ENCODE assay signal across 18 cellular contexts in genomic region chr5:122153774-122154173, GRCh38. TPM values are rescaled to one million over a fixed set of nuclear protein-coding genes. Genes with fewer than 3 reads are reported as not detected.
DNase-seq lines count a peak whose midpoint lies in the region; ATAC-seq and TF ChIP-seq lines count a peak whose summit lies in the region.
"Had no signal": no experiment of that assay in that cellular context is flagged by ENCODE, and none has a peak within 500 bp of the region (broad histone marks: within the 10 kb centered on the region; RNA-seq: fewer than 3 reads in every experiment).

No MANE protein-coding gene starts in this region.

- H3K4me2 ChIP-seq in IMR-90 (ENCODE audit: low read depth, low read length): peak overlapping the region; percentile 43
- H3K4me2 ChIP-seq in neuronal stem cell (ENCODE audit: insufficient read depth, low read length, poor library complexity, severe bottlenecking): no peak overlapping the region
- H3K4me2 ChIP-seq: GM23338, PC-9 had no signal

- dilution Hi-C loops in IMR-90 (cut with HindIII; ENCODE audit: low sequenced_read_pairs, unreplicated experiment): no loop called here

- H3K4me1 ChIP-seq in IMR-90 (ENCODE audit: control insufficient read depth, insufficient read depth, low read length) (peaks cover 34% of the 10 kb centered on the region), neuronal stem cell (ENCODE audit: control insufficient read depth in 2 of 2, insufficient read depth in 1 of 2, low read depth in 1 of 2, low read length in 2 of 2) (peaks cover 0 to 4% of the 10 kb centered on the region in 2 donors)

- H2AFZ ChIP-seq in IMR-90 (replicated peaks; ENCODE audit: low read length, poor library complexity) (no peak overlapping the region), neuronal stem cell (ENCODE audit: low read length) (peak overlapping the region; percentile 43)
- H2AFZ ChIP-seq: GM23338, PC-9 had no signal

- H3K23ac ChIP-seq in IMR-90 (ENCODE audit: low read depth, low read length) (peak overlapping the region; percentile 75), neuronal stem cell (ENCODE audit: low read depth, low read length, poor library complexity) (no peak overlapping the region)

- no peak overlapping the region for H3K9ac ChIP-seq in IMR-90 (ENCODE audit: low read depth, low read length)
- H3K9ac ChIP-seq in neuronal stem cell (ENCODE audit: low read depth, low read length, poor library complexity): no peak overlapping the region

- peak overlapping the region; percentile 92 for H4K91ac ChIP-seq in IMR-90 (ENCODE audit: insufficient read depth, low read depth, low read length)
- no peak overlapping the region for H4K91ac ChIP-seq in neuronal stem cell (ENCODE audit: low read depth, low read length, poor library complexity)

- ATAC-seq in IMR-90 (ENCODE audit: low read depth): no peak
- no peak for ATAC-seq in GM21528 (IDR thresholded peaks at IDR 0.05; ENCODE audit: low FRiP score, unreplicated experiment)
- ATAC-seq in HG02840 (IDR thresholded peaks at IDR 0.05; ENCODE audit: low FRiP score, unreplicated experiment): no peak
- ATAC-seq: GM23338 had no signal

- H3K27ac ChIP-seq in IMR-90 (ENCODE audit: insufficient read depth, low read length) (peak overlapping the region; percentile 44), WERI-Rb-1 (no peak overlapping the region), neuronal stem cell (replicated peaks; ENCODE audit: low read length) (no peak overlapping the region)
- H3K27ac ChIP-seq: PC-9 had no signal

- TF ChIP-seq CTCF in IMR-90 (conservative IDR thresholded peaks at IDR 0.05; ENCODE audit: low read depth, low read length): no peak
- TF ChIP-seq CTCF in WERI-Rb-1 (IDR thresholded peaks at IDR 0.05; ENCODE audit: low read depth, low read length): no peak

- H4K8ac ChIP-seq in IMR-90 (ENCODE audit: low read depth in 2 of 2, low read length in 2 of 2): peak overlapping the region; percentile 47 to 91; a peak in 3 of 4 replicates
- H4K8ac ChIP-seq in neuronal stem cell (ENCODE audit: low read depth, low read length): no peak overlapping the region

- DNase-seq in A172 (ENCODE audit: low spot score): peak; percentile 29
- DNase-seq in IMR-90: peak; percentile 26
- peak; percentile 22 for DNase-seq in WERI-Rb-1
- no peak for DNase-seq in neuronal stem cell (ENCODE audit: low spot score)
- no peak for DNase-seq in NCI-H2107 (lab: John Stamatoyannopoulos, UW)
- no peak for DNase-seq in SKM-1 treated with dmso at 0.1 percent for 144 hours (lab: John Stamatoyannopoulos, UW; ENCODE audit: unreplicated experiment)
- DNase-seq: activated CD4-positive, alpha-beta memory T cell treated with anti-CD3 and anti-CD28 coated beads for 36 hours; CD4-positive, CD25-positive, alpha-beta regulatory T cell; dermis blood vessel endothelial cell; hypothalamus; Karpas-422; NCI-H1436; PC-9; SHP77 treated with DMSO at 0.1 percent for 48 hours; stimulated activated CD4-positive, alpha-beta T cell treated with anti-CD3 and anti-CD28 coated beads, Interleukin-12 subunit alpha, Interleukin-12 subunit beta, amount 100 ng/mL, for 4 hours had no signal

- H3K4ac ChIP-seq in IMR-90 (ENCODE audit: low read depth, low read length) (peak overlapping the region; percentile 85), neuronal stem cell (ENCODE audit: low read length) (no peak overlapping the region)

- H4K20me1 ChIP-seq in IMR-90 (ENCODE audit: insufficient read depth, low read length): no peaks in the 10 kb centered on the region

- H2AK9ac ChIP-seq in IMR-90 (replicated peaks; ENCODE audit: low read depth, low read length, poor library complexity): peak overlapping the region; percentile 67

- H3K36me3 ChIP-seq in IMR-90 (ENCODE audit: control insufficient read depth, insufficient read depth, low read length) (no peaks in the 10 kb centered on the region), WERI-Rb-1 (no peaks in the 10 kb centered on the region), neuronal stem cell (replicated peaks in 1 of 2; ENCODE audit: control insufficient read depth in 2 of 2, insufficient read depth in 2 of 2, low read length in 2 of 2) (no peaks in the 10 kb centered on the region)

- no peak for TF ChIP-seq RAD21 in IMR-90 (IDR thresholded peaks at IDR 0.05; ENCODE audit: low read length)

- peak overlapping the region; percentile 39; the same call in 1 of the 2 replicates for H3K56ac ChIP-seq in IMR-90 (ENCODE audit: extremely low read depth, insufficient read depth, low read length)

- 86% methylated on average over 1 of the region's 4 CpGs; no CpG with 5 or more reads in 1 of the 2 experiments for WGBS in IMR-90 (ENCODE audit: extremely low coverage in 2 of 2, insufficient read length in 1 of 2), 2 experiments
- no CpG with 5 or more reads among the region's 4 CpGs for WGBS in neuronal stem cell (ENCODE audit: extremely low coverage in 2 of 2, insufficient read length in 2 of 2, insufficient replicate concordance in 1 of 2), 2 donors

- H3K9me1 ChIP-seq in IMR-90 (ENCODE audit: insufficient read depth, low read length): peaks cover 19% of the 10 kb centered on the region

- H2BK15ac ChIP-seq in IMR-90 (ENCODE audit: low read depth, low read length) (peak overlapping the region; percentile 66; the same call in 2 of the 3 replicates), neuronal stem cell (ENCODE audit: low read length) (no peak overlapping the region)

- H3K27me3 ChIP-seq in IMR-90 (ENCODE audit: control insufficient read depth, insufficient read depth, low read length) (no peaks in the 10 kb centered on the region), WERI-Rb-1 (ENCODE audit: insufficient read depth, low read depth, severe bottlenecking) (no peaks in the 10 kb centered on the region), neuronal stem cell (ENCODE audit: control insufficient read depth in 3 of 3, insufficient read depth in 3 of 3, low read depth in 1 of 3, low read length in 3 of 3) (no peaks in the 10 kb centered on the region)

- peaks cover 10 to 21% of the 10 kb centered on the region in 2 experiments; a peak in 3 of 4 replicates for H3K79me1 ChIP-seq in IMR-90 (ENCODE audit: low read depth in 1 of 2, low read length in 2 of 2)
- H3K79me1 ChIP-seq in neuronal stem cell (ENCODE audit: low read depth, low read length): no peaks in the 10 kb centered on the region

- H2BK5ac ChIP-seq in IMR-90 (ENCODE audit: low read depth, low read length, poor library complexity, severe bottlenecking) (peak overlapping the region; percentile 98), neuronal stem cell (ENCODE audit: low read length) (no peak overlapping the region)

- TF ChIP-seq POLR2A in IMR-90 (IDR thresholded peaks at IDR 0.05; ENCODE audit: low read depth, low read length): no peak

- H2BK12ac ChIP-seq in neuronal stem cell (ENCODE audit: low read length): no peak overlapping the region

- peak overlapping the region; percentile 61; the same call in 1 of the 2 replicates for H2AK5ac ChIP-seq in IMR-90 (ENCODE audit: low read depth, low read length)
- no peak overlapping the region for H2AK5ac ChIP-seq in neuronal stem cell (ENCODE audit: low read depth, low read length)

- POLR2A ChIA-PET in IMR-90 (lab: Charles Lee; ENCODE audit: unreplicated experiment): no interaction called here

- in situ Hi-C loops in IMR-90 (cut with MboI; ENCODE audit: low sequenced_read_pairs): loop anchor here (10.0 kb wide), 1 partner anchor 189 kb away; the partner anchor contains the start of gene SRFBP1

- intact Hi-C loops in IMR-90 (cut with micrococcal nuclease): loop anchor here (1.0 kb wide), 3 partner anchors 24 to 184 kb away; partner anchors contain the start of genes LOX and ZNF474

- H4K5ac ChIP-seq in IMR-90 (ENCODE audit: low read depth, low read length): peak overlapping the region; percentile 62

- BruUV-seq in IMR-90 (replicated peaks; lab: Mats Ljungman, UMichigan): no TSS peak

- no peaks in the 10 kb centered on the region for H3K9me3 ChIP-seq in IMR-90 (ENCODE audit: control insufficient read depth, insufficient read depth, low read length)
- H3K9me3 ChIP-seq in WERI-Rb-1 (ENCODE audit: severe bottlenecking): no peaks in the 10 kb centered on the region
- no peaks in the 10 kb centered on the region for H3K9me3 ChIP-seq in neuronal stem cell (replicated peaks in 1 of 2; ENCODE audit: control insufficient read depth in 2 of 2, insufficient read depth in 1 of 2, low read depth in 1 of 2, low read length in 2 of 2)

- H3K14ac ChIP-seq in IMR-90 (replicated peaks; ENCODE audit: low read depth, low read length) (peak overlapping the region; percentile 49), neuronal stem cell (ENCODE audit: low read length) (no peak overlapping the region)

- peak overlapping the region; percentile 92 for H2BK20ac ChIP-seq in IMR-90 (ENCODE audit: low read depth, low read length)

- peak overlapping the region; percentile 87 for H3K18ac ChIP-seq in IMR-90 (ENCODE audit: low read depth, low read length)
- no peak overlapping the region for H3K18ac ChIP-seq in neuronal stem cell (ENCODE audit: low read length)

- H2BK120ac ChIP-seq in IMR-90 (ENCODE audit: low read depth, low read length): peak overlapping the region; percentile 84
- H2BK120ac ChIP-seq in neuronal stem cell (ENCODE audit: low read depth, low read length): no peak overlapping the region

- H3K4me3 ChIP-seq in IMR-90 (ENCODE audit: insufficient read depth, low read depth, low read length): no peak overlapping the region
- no peak overlapping the region for H3K4me3 ChIP-seq in WERI-Rb-1 (ENCODE audit: low read depth, low read length)
- no peak overlapping the region for H3K4me3 ChIP-seq in neuronal stem cell (ENCODE audit: low read length in 2 of 2)
- H3K4me3 ChIP-seq: GM23338, PC-9 had no signal

- CTCF ChIA-PET in IMR-90 (lab: Yijun Ruan, JAX): interaction anchor here (0.6 to 2.9 kb wide), 7 partner anchors 9 to 269 kb away, joined by 3 to 12 read pairs (median 5); no protein-coding TSS in a partner anchor

TF ChIP-seq in IMR-90, 13 proteins besides CTCF, POLR2A, EP300 and RAD21 (continues in another document):
- no peak for TF ChIP-seq SMC3 (IDR thresholded peaks at IDR 0.05; ENCODE audit: low read depth, low read length)
- TF ChIP-seq CHD1 (IDR thresholded peaks at IDR 0.05; ENCODE audit: low read depth, low read length): no peak
- no peak for TF ChIP-seq MAZ (IDR thresholded peaks at IDR 0.05; ENCODE audit: borderline replicate concordance, low read depth, low read length)
- no peak for TF ChIP-seq MAFK (IDR thresholded peaks at IDR 0.05; ENCODE audit: low read depth, low read length)
- TF ChIP-seq RFX5 (IDR thresholded peaks at IDR 0.05; ENCODE audit: low read depth, low read length): no peak
- no peak for TF ChIP-seq CEBPB (IDR thresholded peaks at IDR 0.05; ENCODE audit: low read depth, low read length)

RNA-seq across cellular contexts. Expression of gene ZNF474, which starts 24.4 kb away (rescaled TPM):
- total RNA-seq in A172 (2014; rRNA removed; shearing (Covaris generic)): not detected in 2 replicates
- total RNA-seq in IMR-90 (2012; rRNA removed): 0.54 and 0.56 TPM in 2 replicates
- 0.19 and 0.24 TPM in 2 replicates for polyA plus RNA-seq in IMR-90 (2012; rRNA removed)
- 0.02 and 0.13 TPM in 2 replicates for polyA plus RNA-seq in IMR-90 (2012; cell fraction: cytosol; rRNA removed)
- 0.15 and 0.34 TPM in 2 replicates for polyA plus RNA-seq in IMR-90 (2012; cell fraction: nucleus; rRNA removed; ENCODE audit: low replicate concordance)
- polyA plus RNA-seq in neuronal stem cell (2013, experiment 1 of 2): 0.39 TPM
- 0.51 TPM for polyA plus RNA-seq in neuronal stem cell (2013, experiment 2 of 2)
- total RNA-seq: activated CD4-positive, alpha-beta memory T cell treated with anti-CD3 and anti-CD28 coated beads for 36 hours; PC-9 had no signal
- polyA plus RNA-seq: GM23338 had no signal

Comparison
In these comparisons a context has a peak if more than half of its experiments do, and no peak if none do; other contexts are left out.
1. DNase-seq: peak in A172 (single experiment), IMR-90 (single experiment) and WERI-Rb-1 (single experiment); none in neuronal stem cell (single experiment), NCI-H2107 (single experiment) and SKM-1 treated with dmso at 0.1 percent for 144 hours (single experiment).